22 cellular contexts compared by ENCODE assay signal in genomic region chr9:130820135-130820738, GRCh38. TPM values are rescaled to one million over a fixed set of nuclear protein-coding genes. Genes with fewer than 3 reads are reported as not detected.
DNase-seq lines count a peak whose midpoint lies in the region; ATAC-seq, FAIRE-seq and TF ChIP-seq lines count a peak whose summit lies in the region.
"Had no signal": no experiment of that assay in that cellular context is flagged by ENCODE, and none has a peak within 500 bp of the region (broad histone marks: within the 10 kb centered on the region; RNA-seq: fewer than 3 reads in every experiment).

No MANE protein-coding gene starts in this region.

- no peak overlapping the region for H4K91ac ChIP-seq in H9 (ENCODE audit: insufficient read length, low read depth, low read length)

- no CpG with 5 or more reads among the region's 5 CpGs for WGBS in H9 (ENCODE audit: extremely low coverage, insufficient read length, low lambda C conversion rate)

- H3K4me2 ChIP-seq in H9 (ENCODE audit: insufficient read depth, insufficient read length, low read length), result no peak overlapping the region
- H3K4me2 ChIP-seq: KMS-11 had no signal

- H2AFZ ChIP-seq in H9 (ENCODE audit: low read length), result no peak overlapping the region

- TF ChIP-seq CTCF in H9 (conservative IDR thresholded peaks at IDR 0.05), result no peak
- TF ChIP-seq CTCF in WTC11 (IDR thresholded peaks at IDR 0.05), result no peak

- H3K4me3 ChIP-seq in rectal smooth muscle tissue (ENCODE audit: low read length), result no peak overlapping the region
- H3K4me3 ChIP-seq: SK-N-MC had no signal

- H4K8ac ChIP-seq in H9 (replicated peaks; ENCODE audit: insufficient read length, low read depth, low read length), result no peak overlapping the region

- H3K79me1 ChIP-seq in H9 (ENCODE audit: insufficient read depth, low read depth, low read length, poor library complexity, severe bottlenecking), result no peaks in the 10 kb centered on the region

- H2BK15ac ChIP-seq in H9 (ENCODE audit: low read depth, low read length), result no peak overlapping the region

- no peak overlapping the region for H4K5ac ChIP-seq in H9 (ENCODE audit: insufficient read length, low read depth, low read length)

- H3K4me3 Mint-ChIP-seq in H9 (no peak overlapping the region), WTC11 (no peak overlapping the region)
- H3K4me3 Mint-ChIP-seq: CD8-positive, alpha-beta T cell had no signal

- H3K27me3 ChIP-seq in H9 (ENCODE audit: insufficient read depth, low read length) (no peaks in the 10 kb centered on the region), layer of hippocampus (ENCODE audit: control insufficient read depth, insufficient read depth, low read length) (no peaks in the 10 kb centered on the region), rectal smooth muscle tissue (ENCODE audit: control insufficient read depth, insufficient read depth, low read length) (no peaks in the 10 kb centered on the region)

- H2BK5ac ChIP-seq in H9 (ENCODE audit: insufficient read length, low read length), result no peak overlapping the region

- H3K9me3 ChIP-seq in H9 (ENCODE audit: control insufficient read depth, low read depth, low read length), result no peaks in the 10 kb centered on the region

- no peak overlapping the region for H2BK12ac ChIP-seq in H9 (ENCODE audit: insufficient read length, low read depth, low read length)

- H3K79me2 ChIP-seq in H9 (ENCODE audit: insufficient read depth, low read length), result peaks cover 2% of the 10 kb centered on the region; the same call in 1 of the 2 replicates

- peaks cover 12% of the 10 kb centered on the region; the same call in 1 of the 2 replicates for H3K4me1 ChIP-seq in H9 (ENCODE audit: insufficient read depth, low read length)
- H3K4me1 ChIP-seq in rectal smooth muscle tissue (ENCODE audit: control insufficient read depth, insufficient read depth, low read length), result peaks cover 25% of the 10 kb centered on the region

- H3K36me3 Mint-ChIP-seq in H9 (ENCODE audit: insufficient read depth in 1 of 3, low read depth in 3 of 3) (peaks cover 0 to 5% (median 2%) of the 10 kb centered on the region in 3 experiments; a peak in 4 of 7 replicates), WTC11 (peaks cover 6% of the 10 kb centered on the region)

- H3K56ac ChIP-seq in H9 (ENCODE audit: insufficient read length, low read depth, low read length), result no peak overlapping the region

- H4K20me1 ChIP-seq in H9 (ENCODE audit: control insufficient read depth, insufficient read depth, insufficient read length), result no peaks in the 10 kb centered on the region

- DNase-seq in H9 (no peak), WTC11 (ENCODE audit: low spot score) (no peak), RCC 7860 (ENCODE audit: low spot score) (no peak), SKM-1 treated with dmso at 0.1 percent for 144 hours (lab: John Stamatoyannopoulos, UW; ENCODE audit: unreplicated experiment) (no peak)
- DNase-seq in stimulated activated CD8-positive, alpha-beta memory T cell treated with anti-CD3 and anti-CD28 coated beads, Interleukin-4, amount 100 ng/mL, for 48 hours, result no peak
- DNase-seq: C1 segment of cervical spinal cord; CD8-positive, alpha-beta T cell; GDM1; NCI-H1092 treated with DMSO at 0.1 percent for 48 hours; NCI-H1436 treated with DMSO at 0.1 percent for 48 hours; NCI-H1930; NCI-H526; PC-3; RPMI8226; SHP77 had no signal

- H3K9me3 Mint-ChIP-seq in H9, result peaks cover 0 to 2% of the 10 kb centered on the region in 2 experiments; a peak in 1 of 5 replicates
- peaks cover 7% of the 10 kb centered on the region for H3K9me3 Mint-ChIP-seq in WTC11

- no peak overlapping the region for H3K18ac ChIP-seq in H9 (ENCODE audit: insufficient read length, low read depth, low read length)

- no peak overlapping the region for H3K4ac ChIP-seq in H9 (ENCODE audit: low read depth, low read length)

- H3K23ac ChIP-seq in H9 (ENCODE audit: insufficient read length, low read depth, low read length), result no peak overlapping the region

- H3K9ac ChIP-seq in H9 (ENCODE audit: extremely low read depth, insufficient read length, low read length) (no peak overlapping the region), rectal smooth muscle tissue (ENCODE audit: low read length) (peak overlapping the region; percentile 21)
- H3K9ac ChIP-seq: KMS-11 had no signal

- no peak overlapping the region for H2BK120ac ChIP-seq in H9 (ENCODE audit: low read depth, low read length, poor library complexity, severe bottlenecking)

- H3K27ac Mint-ChIP-seq in H9 (peak overlapping the region in 2 of 3 experiments; percentile 5 to 85; a peak in 3 of 7 replicates), WTC11 (peak overlapping the region; percentile 56)
- H3K27ac Mint-ChIP-seq: CD8-positive, alpha-beta T cell had no signal

- H3K27ac ChIP-seq in H9 (ENCODE audit: insufficient read length, low read depth, low read length) (no peak overlapping the region), layer of hippocampus (ENCODE audit: low read depth, low read length) (peak overlapping the region; percentile 19), rectal smooth muscle tissue (ENCODE audit: low read depth, low read length) (peak overlapping the region; percentile 32)
- H3K27ac ChIP-seq: KMS-11, SK-N-MC had no signal

- CTCF ChIA-PET in WTC11 (lab: Charles Lee), result interaction anchor here (0.9 to 1.2 kb wide), 2 partner anchors 49 to 121 kb away, joined by 3 to 5 read pairs; no protein-coding TSS in a partner anchor

- no peak for FAIRE-seq in RCC 7860 (lab: Jason Lieb, UNC)
- FAIRE-seq: GM18507, H54, HTR-8/SVneo had no signal

- peaks cover 29 to 41% of the 10 kb centered on the region in 2 experiments for H3K4me1 Mint-ChIP-seq in H9
- H3K4me1 Mint-ChIP-seq in WTC11, result peaks cover 41% of the 10 kb centered on the region

- no peak overlapping the region for H3T11ph ChIP-seq in H9 (ENCODE audit: low read length)

- no peak for ATAC-seq in WTC11
- ATAC-seq: CD8-positive, alpha-beta T cell; PC-3 had no signal

- no peak overlapping the region for H2AK5ac ChIP-seq in H9 (ENCODE audit: insufficient read length, low read length)

- POLR2A ChIA-PET in WTC11 (lab: Charles Lee), result no interaction called here

- H3K27me3 Mint-ChIP-seq in H9 (ENCODE audit: low read depth) (no peaks in the 10 kb centered on the region), WTC11 (ENCODE audit: low read depth) (no peaks in the 10 kb centered on the region)

- H3K23me2 ChIP-seq in H9 (ENCODE audit: insufficient read length, low read depth, low read length, poor library complexity, severe bottlenecking), result no peaks in the 10 kb centered on the region

- no peak overlapping the region for H2BK20ac ChIP-seq in H9 (ENCODE audit: low read depth, low read length, poor library complexity, severe bottlenecking)

- H3K14ac ChIP-seq in H9 (ENCODE audit: insufficient read depth, low read length), result no peak overlapping the region

- H3K36me3 ChIP-seq in rectal smooth muscle tissue (ENCODE audit: control insufficient read depth, insufficient read depth, low read length), result no peaks in the 10 kb centered on the region

TF ChIP-seq in WTC11, 78 proteins besides CTCF, POLR2A, EP300 and RAD21 (continues in another document):
- TF ChIP-seq ZNF416 (CRISPR knock-in tag; IDR thresholded peaks at IDR 0.05) (no peak), USF2 (CRISPR knock-in tag; IDR thresholded peaks at IDR 0.05) (no peak), USF1 (CRISPR knock-in tag; IDR thresholded peaks at IDR 0.05) (no peak), CREM (CRISPR knock-in tag; IDR thresholded peaks at IDR 0.05) (no peak), ZNF425 (CRISPR knock-in tag; conservative IDR thresholded peaks at IDR 0.05) (no peak), SMAD3 (CRISPR knock-in tag; IDR thresholded peaks at IDR 0.05; ENCODE audit: borderline replicate concordance) (no peak), ZNF396 (CRISPR knock-in tag; IDR thresholded peaks at IDR 0.05; ENCODE audit: borderline replicate concordance) (no peak), CBFB (CRISPR knock-in tag; IDR thresholded peaks at IDR 0.05; ENCODE audit: low read depth) (no peak)

RNA-seq across cellular contexts. Expression of gene ABL1, which starts 14.8 kb away (rescaled TPM):
- total RNA-seq in H9 (2021) (79.4 and 83.6 TPM in 2 replicates), WTC11 (2021) (87.5 to 104 TPM (median 89.1 TPM) in 3 replicates)
